8 cellular contexts compared by ENCODE assay signal in genomic region chr2:71801969-71802368, GRCh38.
A peak's percentile ranks its signal among the peaks of the same experiment; 100 is the strongest.
DNase-seq lines count a peak whose midpoint lies in the region; ATAC-seq and TF ChIP-seq lines count a peak whose summit lies in the region.

No MANE protein-coding gene starts in this region.

- TF ChIP-seq CTCF in GM13977 (IDR thresholded peaks at IDR 0.05; ENCODE audit: extremely low read depth, insufficient read depth, missing control alignments): peak; percentile 16

- intact Hi-C loops in head of caudate nucleus (cut with DNase I): loop anchor here (10.0 kb wide), 1 partner anchor 333 kb away; no protein-coding TSS in a partner anchor

- DNase-seq in 8988T (peak; percentile 78), GM13977 (ENCODE audit: low spot score) (no peak), head of caudate nucleus (peak in 41 of 42 donors; percentile 27 to 85 (median 65)), retina (peak; percentile 36), NCI-H774 (lab: John Stamatoyannopoulos, UW) (no peak), GM19238 (ENCODE audit: insufficient read length, low spot score) (no peak)

- ATAC-seq in SK-N-SH treated with all-trans-retinoic acid at 6 μM for 48 hours: peak; percentile 73
- ATAC-seq in HG03354 (IDR thresholded peaks at IDR 0.05; ENCODE audit: poor library complexity, severe bottlenecking, unreplicated experiment): no peak

- in situ Hi-C loops in GM13977 (cut with MboI; ENCODE audit: low pct_unique_long_range_greater_than_20kb, low sequenced_read_pairs, unreplicated experiment): no loop called here

TF ChIP-seq in SK-N-SH treated with all-trans-retinoic acid at 6 μM for 48 hours, 23 proteins besides CTCF, POLR2A, EP300 and RAD21:
- TF ChIP-seq TSHZ2 (CRISPR knock-in tag; IDR thresholded peaks at IDR 0.05) (no peak), CREB5 (CRISPR knock-in tag; IDR thresholded peaks at IDR 0.05; ENCODE audit: low read depth) (no peak), ZFP3 (CRISPR knock-in tag; IDR thresholded peaks at IDR 0.05) (no peak), ZFP30 (CRISPR knock-in tag; IDR thresholded peaks at IDR 0.05) (no peak), ZNF70 (CRISPR knock-in tag; IDR thresholded peaks at IDR 0.05) (no peak), RARB (CRISPR knock-in tag; IDR thresholded peaks at IDR 0.05) (no peak), OSR1 (CRISPR knock-in tag; IDR thresholded peaks at IDR 0.05) (no peak), ISL1 (CRISPR knock-in tag; IDR thresholded peaks at IDR 0.05) (no peak), SNAI2 (CRISPR knock-in tag; IDR thresholded peaks at IDR 0.05) (no peak), ARNTL (CRISPR knock-in tag; IDR thresholded peaks at IDR 0.05; ENCODE audit: borderline replicate concordance, low read depth) (no peak), TOX (CRISPR knock-in tag; IDR thresholded peaks at IDR 0.05; ENCODE audit: borderline replicate concordance) (no peak), ESRRG (CRISPR knock-in tag; IDR thresholded peaks at IDR 0.05) (no peak), BACH2 (CRISPR knock-in tag; IDR thresholded peaks at IDR 0.05; ENCODE audit: borderline replicate concordance) (no peak)
- TF ChIP-seq, protein P1, sequence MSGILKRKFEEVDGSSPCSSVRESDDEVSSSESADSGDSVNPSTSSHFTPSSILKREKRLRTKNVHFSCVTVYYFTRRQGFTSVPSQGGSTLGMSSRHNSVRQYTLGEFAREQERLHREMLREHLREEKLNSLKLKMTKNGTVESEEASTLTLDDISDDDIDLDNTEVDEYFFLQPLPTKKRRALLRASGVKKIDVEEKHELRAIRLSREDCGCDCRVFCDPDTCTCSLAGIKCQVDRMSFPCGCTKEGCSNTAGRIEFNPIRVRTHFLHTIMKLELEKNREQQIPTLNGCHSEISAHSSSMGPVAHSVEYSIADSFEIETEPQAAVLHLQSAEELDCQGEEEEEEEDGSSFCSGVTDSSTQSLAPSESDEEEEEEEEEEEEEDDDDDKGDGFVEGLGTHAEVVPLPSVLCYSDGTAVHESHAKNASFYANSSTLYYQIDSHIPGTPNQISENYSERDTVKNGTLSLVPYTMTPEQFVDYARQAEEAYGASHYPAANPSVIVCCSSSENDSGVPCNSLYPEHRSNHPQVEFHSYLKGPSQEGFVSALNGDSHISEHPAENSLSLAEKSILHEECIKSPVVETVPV (CRISPR knock-in tag; IDR thresholded peaks at IDR 0.05): no peak

Comparison
In these comparisons a context has a peak if more than half of its experiments do, and no peak if none do; other contexts are left out.
1. DNase-seq: peak in 8988T (single experiment), head of caudate nucleus (41 of 42) and retina (single experiment); none in GM13977 (single experiment), NCI-H774 (single experiment) and GM19238 (single experiment).